Comparison of ENCODE assay signal across 8 cellular contexts in genomic region chr19:40425450-40426287, GRCh38. TPM values are rescaled to one million over a fixed set of nuclear protein-coding genes. Genes with fewer than 3 reads are reported as not detected.
DNase-seq lines count a peak whose midpoint lies in the region; ATAC-seq and TF ChIP-seq lines count a peak whose summit lies in the region.

SERTAD1 (minus strand) TSS chr19:40425992; CDS start chr19:40423546, 2,446 bp downstream.

- H3K9ac ChIP-seq in adipocyte (ENCODE audit: low read length) (peak within 1 kb of the TSS; percentile 98), trophoblast cell (ENCODE audit: low read length) (peak within 1 kb of the TSS; percentile 88)

- H3K4me1 ChIP-seq in adipocyte (ENCODE audit: control insufficient read depth, insufficient read depth, low read length) (peaks cover 23% of the 10 kb centered on the region), trophoblast cell (ENCODE audit: control insufficient read depth in 1 of 2, insufficient read depth in 2 of 2, low read length in 2 of 2) (peaks cover 5 to 10% of the 10 kb centered on the region in 2 experiments)

- no peaks in the 10 kb centered on the region for H3K9me3 ChIP-seq in adipocyte (ENCODE audit: control insufficient read depth, low read length)
- H3K9me3 ChIP-seq in trophoblast cell (ENCODE audit: insufficient read depth, low read depth, low read length) = no peaks in the 10 kb centered on the region

- H3K14ac ChIP-seq in trophoblast cell (ENCODE audit: low read length) = peak within 1 kb of the TSS; percentile 83

- H3K79me1 ChIP-seq in trophoblast cell (ENCODE audit: low read length) = peaks cover 18% of the 10 kb centered on the region

- H3K27ac ChIP-seq in trophoblast cell (ENCODE audit: low read depth, low read length) = peak within 1 kb of the TSS; percentile 99

- TF ChIP-seq CTCF in GM12874 (IDR thresholded peaks at IDR 0.05; ENCODE audit: insufficient read depth, low read depth, low read length) = peak; percentile 82
- peak; percentile 95 for TF ChIP-seq CTCF in type B pancreatic cell (conservative IDR thresholded peaks at IDR 0.05)

- H3K18ac ChIP-seq in trophoblast cell (ENCODE audit: low read length) = peak within 1 kb of the TSS; percentile 72

- no peaks in the 10 kb centered on the region for H3K36me3 Mint-ChIP-seq in type B pancreatic cell

- H3K4me2 ChIP-seq in trophoblast cell (ENCODE audit: low read length) = peak within 1 kb of the TSS; percentile 97

- H3K4me3 ChIP-seq in adipocyte (ENCODE audit: low read length) = peak within 1 kb of the TSS; percentile 90
- H3K4me3 ChIP-seq in trophoblast cell (ENCODE audit: low read depth, low read length) = peak within 1 kb of the TSS; percentile 79

- H3K4me3 Mint-ChIP-seq in type B pancreatic cell = peak within 1 kb of the TSS; percentile 91

- H3K27ac Mint-ChIP-seq in type B pancreatic cell = peak within 1 kb of the TSS; percentile 98

- H3K4ac ChIP-seq in trophoblast cell (ENCODE audit: low read depth, low read length) = peak within 1 kb of the TSS; percentile 59

- H2BK5ac ChIP-seq in trophoblast cell (ENCODE audit: low read depth, low read length, poor library complexity) = peak within 1 kb of the TSS; percentile 98

- no CpG with 5 or more reads among the region's 75 CpGs for WGBS in trophoblast cell (ENCODE audit: extremely low coverage, insufficient coverage, insufficient read length)

- H3K27me3 Mint-ChIP-seq in type B pancreatic cell = no peaks in the 10 kb centered on the region

- H2BK12ac ChIP-seq in trophoblast cell (ENCODE audit: low read length) = peak within 1 kb of the TSS; percentile 4

- H2BK120ac ChIP-seq in trophoblast cell (ENCODE audit: insufficient read depth, low read length, poor library complexity) = peak within 1 kb of the TSS; percentile 27

- H3K36me3 ChIP-seq in adipocyte (ENCODE audit: control insufficient read depth, insufficient read depth, low read length, severe bottlenecking) = peaks cover 14% of the 10 kb centered on the region
- H3K36me3 ChIP-seq in trophoblast cell (ENCODE audit: control insufficient read depth in 1 of 2, insufficient read depth in 2 of 2, low read length in 2 of 2) = peaks cover 10% of the 10 kb centered on the region in 2 experiments

- peak; percentile 93 for DNase-seq in NCI-H1417 treated with DMSO at 0.1 percent for 48 hours (lab: John Stamatoyannopoulos, UW)
- DNase-seq in SW480 (ENCODE audit: low spot score) = peak; percentile 100
- peak; percentile 100 for DNase-seq in adipocyte (ENCODE audit: low read depth)
- DNase-seq in Right ventricle myocardium superior = peak; percentile 100
- peak; percentile 99 to 100 for DNase-seq in trophoblast cell
- peak; percentile 100 for DNase-seq in type B pancreatic cell (ENCODE audit: extremely low spot score, unreplicated experiment)

- H4K12ac ChIP-seq in trophoblast cell (ENCODE audit: low read depth, low read length) = peak within 1 kb of the TSS; percentile 9

- H2AK5ac ChIP-seq in trophoblast cell (ENCODE audit: low read length) = peak within 1 kb of the TSS; percentile 40

- peak within 1 kb of the TSS; percentile 82 for H4K8ac ChIP-seq in trophoblast cell (ENCODE audit: low read depth, low read length)

- H3K9me3 Mint-ChIP-seq in type B pancreatic cell = no peaks in the 10 kb centered on the region

- H3K27me3 ChIP-seq in adipocyte (replicated peaks; ENCODE audit: control insufficient read depth, insufficient read depth, low read length) (no peaks in the 10 kb centered on the region), trophoblast cell (ENCODE audit: insufficient read depth, low read length) (no peaks in the 10 kb centered on the region)

- intact Hi-C loops in Right ventricle myocardium superior (cut with DNase I) = no loop called here

- peak within 1 kb of the TSS; percentile 80 for H4K91ac ChIP-seq in trophoblast cell (ENCODE audit: low read depth, low read length)

- peak within 1 kb of the TSS; percentile 32 for H2AFZ ChIP-seq in trophoblast cell (ENCODE audit: insufficient read depth, low read length, poor library complexity)

- H3K4me1 Mint-ChIP-seq in type B pancreatic cell (ENCODE audit: unreplicated experiment) = peaks cover 13% of the 10 kb centered on the region

- H3K79me2 ChIP-seq in trophoblast cell (ENCODE audit: control insufficient read depth, insufficient read depth, low read length, poor library complexity) = peaks cover 15% of the 10 kb centered on the region

- no peak within 1 kb of the TSS for H3K23ac ChIP-seq in trophoblast cell (ENCODE audit: low read length)

- ATAC-seq in HG02763 (IDR thresholded peaks at IDR 0.05; ENCODE audit: unreplicated experiment) (peak; percentile 86), Right ventricle myocardium superior (ENCODE audit: poor library complexity) (peak; percentile 90)

RNA-seq across cellular contexts. Expression of gene SERTAD1, which starts in this region (rescaled TPM):
- 10.9 TPM for total RNA-seq in Right ventricle myocardium superior
- 9.6 and 10.1 TPM in 2 replicates for polyA plus RNA-seq in trophoblast cell (2013)
- 9.2 and 14.4 TPM in 2 replicates for total RNA-seq in type B pancreatic cell (ENCODE audit: low replicate concordance)

Comparison
In these comparisons a context has a peak if more than half of its experiments do, and no peak if none do; other contexts are left out.
1. Peak in every context shown above with its lines: DNase-seq, ATAC-seq, H3K4me3 ChIP-seq and H3K27ac ChIP-seq.